1 cellular context compared by ENCODE assay signal in genomic region chr3:43692085-43692484, GRCh38.
TF ChIP-seq lines count a peak whose summit lies in the region.

No MANE protein-coding gene starts in this region.

TF ChIP-seq in A549, 52 proteins besides CTCF, POLR2A, EP300 and RAD21 (continued from another document):
- TF ChIP-seq, protein P1, sequence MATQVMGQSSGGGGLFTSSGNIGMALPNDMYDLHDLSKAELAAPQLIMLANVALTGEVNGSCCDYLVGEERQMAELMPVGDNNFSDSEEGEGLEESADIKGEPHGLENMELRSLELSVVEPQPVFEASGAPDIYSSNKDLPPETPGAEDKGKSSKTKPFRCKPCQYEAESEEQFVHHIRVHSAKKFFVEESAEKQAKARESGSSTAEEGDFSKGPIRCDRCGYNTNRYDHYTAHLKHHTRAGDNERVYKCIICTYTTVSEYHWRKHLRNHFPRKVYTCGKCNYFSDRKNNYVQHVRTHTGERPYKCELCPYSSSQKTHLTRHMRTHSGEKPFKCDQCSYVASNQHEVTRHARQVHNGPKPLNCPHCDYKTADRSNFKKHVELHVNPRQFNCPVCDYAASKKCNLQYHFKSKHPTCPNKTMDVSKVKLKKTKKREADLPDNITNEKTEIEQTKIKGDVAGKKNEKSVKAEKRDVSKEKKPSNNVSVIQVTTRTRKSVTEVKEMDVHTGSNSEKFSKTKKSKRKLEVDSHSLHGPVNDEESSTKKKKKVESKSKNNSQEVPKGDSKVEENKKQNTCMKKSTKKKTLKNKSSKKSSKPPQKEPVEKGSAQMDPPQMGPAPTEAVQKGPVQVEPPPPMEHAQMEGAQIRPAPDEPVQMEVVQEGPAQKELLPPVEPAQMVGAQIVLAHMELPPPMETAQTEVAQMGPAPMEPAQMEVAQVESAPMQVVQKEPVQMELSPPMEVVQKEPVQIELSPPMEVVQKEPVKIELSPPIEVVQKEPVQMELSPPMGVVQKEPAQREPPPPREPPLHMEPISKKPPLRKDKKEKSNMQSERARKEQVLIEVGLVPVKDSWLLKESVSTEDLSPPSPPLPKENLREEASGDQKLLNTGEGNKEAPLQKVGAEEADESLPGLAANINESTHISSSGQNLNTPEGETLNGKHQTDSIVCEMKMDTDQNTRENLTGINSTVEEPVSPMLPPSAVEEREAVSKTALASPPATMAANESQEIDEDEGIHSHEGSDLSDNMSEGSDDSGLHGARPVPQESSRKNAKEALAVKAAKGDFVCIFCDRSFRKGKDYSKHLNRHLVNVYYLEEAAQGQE (IDR thresholded peaks at IDR 0.05), result no peak
- no peak for TF ChIP-seq ATOH8 (CRISPR knock-in tag; IDR thresholded peaks at IDR 0.05; ENCODE audit: low read depth)
- no peak for TF ChIP-seq JUNB (IDR thresholded peaks at IDR 0.05)
- no peak for TF ChIP-seq TFCP2L1 (CRISPR knock-in tag; IDR thresholded peaks at IDR 0.05)
- TF ChIP-seq HMGXB4 (CRISPR knock-in tag; IDR thresholded peaks at IDR 0.05; ENCODE audit: borderline replicate concordance), result no peak
- TF ChIP-seq JUN (IDR thresholded peaks at IDR 0.05), result no peak
- TF ChIP-seq HEYL (CRISPR knock-in tag; IDR thresholded peaks at IDR 0.05), result no peak
- TF ChIP-seq CHD2 (IDR thresholded peaks at IDR 0.05; ENCODE audit: low read length, partially characterized antibody), result no peak
TF ChIP-seq in A549: peak in this region for 0.
